2 cellular contexts compared by ENCODE assay signal in the genomic region with DNA sequence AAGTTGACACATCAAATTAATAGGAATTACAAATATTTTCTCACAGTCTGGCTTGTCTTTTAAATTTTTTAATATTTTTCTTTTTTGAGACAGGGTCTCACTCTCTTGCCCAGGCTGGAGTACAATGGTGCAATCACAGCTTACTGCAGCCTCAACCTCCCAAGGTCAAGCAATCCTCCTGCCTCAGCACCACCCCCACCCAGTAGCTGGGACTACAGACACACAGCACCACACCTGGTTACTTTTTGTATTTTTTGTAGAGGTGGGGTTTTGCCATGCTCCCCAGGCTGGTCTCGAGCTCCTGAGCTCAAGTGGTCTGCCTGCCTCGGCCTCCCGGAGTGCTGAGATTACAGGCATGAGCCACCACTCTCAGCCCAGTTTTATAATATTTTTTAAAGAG.
A peak's percentile ranks its signal among the peaks of the same experiment; 100 is the strongest.
TF ChIP-seq lines count a peak whose summit lies in the region.

No MANE protein-coding gene starts in this region.

TF ChIP-seq in HCT116, 20 proteins besides CTCF, POLR2A, EP300 and RAD21:
- TF ChIP-seq POLR2AphosphoS5 (IDR thresholded peaks at IDR 0.05; ENCODE audit: low read depth, low read length) = no peak
- no peak for TF ChIP-seq CBX3 (IDR thresholded peaks at IDR 0.05; ENCODE audit: low read depth)
- TF ChIP-seq ZFX (IDR thresholded peaks at IDR 0.05) = no peak

TF ChIP-seq in H1, 55 proteins besides CTCF, POLR2A, EP300 and RAD21:
- TF ChIP-seq NANOG (IDR thresholded peaks at IDR 0.05; ENCODE audit: insufficient read depth, low read depth, low read length, poor library complexity, severe bottlenecking) = no peak
- 0 out of 2 replicates have a peak, but pooled peaks have one; percentile 14 for TF ChIP-seq SP1 (IDR thresholded peaks at IDR 0.05; ENCODE audit: low read depth, low read length)
- TF ChIP-seq CEBPB (IDR thresholded peaks at IDR 0.05; ENCODE audit: low read depth, low read length) = 0 out of 2 replicates have a peak, but pooled peaks have one; percentile 18
- no peak for TF ChIP-seq RBBP5 (IDR thresholded peaks at IDR 0.05; ENCODE audit: borderline replicate concordance, low read depth, low read length)
- no peak for TF ChIP-seq GABPA (IDR thresholded peaks at IDR 0.05; ENCODE audit: borderline replicate concordance, insufficient read depth, low read length)
